8 cellular contexts compared by ENCODE assay signal in genomic region chr7:104983620-104984539, GRCh38. TPM values are rescaled to one million over a fixed set of nuclear protein-coding genes. Genes with fewer than 3 reads are reported as not detected.
A peak's percentile ranks its signal among the peaks of the same experiment; 100 is the strongest.
DNase-seq lines count a peak whose midpoint lies in the region; FAIRE-seq and TF ChIP-seq lines count a peak whose summit lies in the region.

No MANE protein-coding gene starts in this region.

- H3K27me3 Mint-ChIP-seq in activated naive CD4-positive, alpha-beta T cell treated with anti-CD3 and anti-CD28 coated beads, Interleukin-2, amount 10 ng/mL, durations not matched to agents 7 days and 5 days: no peaks in the 10 kb centered on the region
- no peaks in the 10 kb centered on the region for H3K27me3 Mint-ChIP-seq in osteocyte (ENCODE audit: unreplicated experiment)

- TF ChIP-seq POLR2A in H54 (IDR thresholded peaks at IDR 0.05; ENCODE audit: low read depth, low read length): peak; percentile 61

- CTCF ChIA-PET in activated naive CD4-positive, alpha-beta T cell treated with anti-CD3 and anti-CD28 coated beads, Interleukin-2, amount 10 ng/mL, durations not matched to agents 7 days and 5 days (lab: Charles Lee): interaction anchor here (0.6 to 9.6 kb wide), 13 partner anchors 18 to 351 kb away, joined by 3 to 154 read pairs (median 5); partner anchors contain the start of gene KMT2E

- H3K4me1 Mint-ChIP-seq in activated naive CD4-positive, alpha-beta T cell treated with anti-CD3 and anti-CD28 coated beads, Interleukin-2, amount 10 ng/mL, durations not matched to agents 7 days and 5 days: peaks cover 67% of the 10 kb centered on the region
- peaks cover 74% of the 10 kb centered on the region for H3K4me1 Mint-ChIP-seq in osteocyte (ENCODE audit: unreplicated experiment)

- FAIRE-seq in H54 (lab: Jason Lieb, UNC): no peak

- H3K4me3 ChIP-seq in SJSA1 (peak overlapping the region; percentile 42), thymus (ENCODE audit: low read length) (peak overlapping the region; percentile 72)

- DNase-seq in GF-D8 (lab: John Stamatoyannopoulos, UW) (peak; percentile 72), H54 (ENCODE audit: insufficient read length, low spot score) (peak; percentile 69), LoVo (ENCODE audit: low spot score) (peak; percentile 94), SJSA1 (ENCODE audit: low read depth in 1 of 2, low spot score in 2 of 2) (peak; percentile 88 to 97), glomerular visceral epithelial cell (ENCODE audit: extremely low spot score) (peak; percentile 85), osteocyte (ENCODE audit: extremely low spot score, unreplicated experiment) (peak; percentile 91)
- peak; percentile 92 for DNase-seq in activated naive CD4-positive, alpha-beta T cell treated with anti-CD3 and anti-CD28 coated beads, Interleukin-2, amount 10 ng/mL, durations not matched to agents 7 days and 5 days

- H3K4me3 Mint-ChIP-seq in activated naive CD4-positive, alpha-beta T cell treated with anti-CD3 and anti-CD28 coated beads, Interleukin-2, amount 10 ng/mL, durations not matched to agents 7 days and 5 days: peak overlapping the region; percentile 97
- peak overlapping the region; percentile 99 for H3K4me3 Mint-ChIP-seq in osteocyte (ENCODE audit: unreplicated experiment)

- WGBS in thymus: 1% methylated on average over 62 of the region's 62 CpGs

- no peaks in the 10 kb centered on the region for H3K9me3 Mint-ChIP-seq in activated naive CD4-positive, alpha-beta T cell treated with anti-CD3 and anti-CD28 coated beads, Interleukin-2, amount 10 ng/mL, durations not matched to agents 7 days and 5 days
- H3K9me3 Mint-ChIP-seq in osteocyte (ENCODE audit: unreplicated experiment): no peaks in the 10 kb centered on the region

- no peaks in the 10 kb centered on the region for H3K27me3 ChIP-seq in SJSA1 (replicated peaks)
- H3K27me3 ChIP-seq in thymus (ENCODE audit: control insufficient read depth, insufficient read depth): no peaks in the 10 kb centered on the region

- H3K4me1 ChIP-seq in SJSA1 (replicated peaks): peaks cover 67% of the 10 kb centered on the region
- H3K4me1 ChIP-seq in thymus (ENCODE audit: control insufficient read depth, insufficient read depth, low read length): peaks cover 5% of the 10 kb centered on the region

- H3K36me3 Mint-ChIP-seq in activated naive CD4-positive, alpha-beta T cell treated with anti-CD3 and anti-CD28 coated beads, Interleukin-2, amount 10 ng/mL, durations not matched to agents 7 days and 5 days: peaks cover 18% of the 10 kb centered on the region
- H3K36me3 Mint-ChIP-seq in osteocyte (ENCODE audit: unreplicated experiment): peaks cover 9% of the 10 kb centered on the region

- TF ChIP-seq CTCF in osteocyte (IDR thresholded peaks at IDR 0.05): peak; percentile 62

- H3K27ac Mint-ChIP-seq in activated naive CD4-positive, alpha-beta T cell treated with anti-CD3 and anti-CD28 coated beads, Interleukin-2, amount 10 ng/mL, durations not matched to agents 7 days and 5 days: peak overlapping the region; percentile 99
- H3K27ac Mint-ChIP-seq in osteocyte (ENCODE audit: unreplicated experiment): peak overlapping the region; percentile 100

- peak overlapping the region; percentile 97 for H3K27ac ChIP-seq in SJSA1
- peak overlapping the region; percentile 98 for H3K27ac ChIP-seq in thymus (ENCODE audit: low read depth)

- H3K36me3 ChIP-seq in SJSA1 (peaks cover 29% of the 10 kb centered on the region), thymus (ENCODE audit: control insufficient read depth, insufficient read depth) (peaks cover 4% of the 10 kb centered on the region)

- H3K9me3 ChIP-seq in SJSA1 (replicated peaks) (no peaks in the 10 kb centered on the region), thymus (ENCODE audit: control insufficient read depth) (no peaks in the 10 kb centered on the region)

RNA-seq across cellular contexts. Expression of gene KMT2E, which starts 30.1 kb away (rescaled TPM):
- total RNA-seq in SJSA1 (2014; rRNA removed; shearing (Covaris generic)): 21.8 and 32.2 TPM in 2 replicates
- total RNA-seq in osteocyte: 72.9 and 75.6 TPM in 2 replicates
- polyA plus RNA-seq in thymus: 26.5 TPM

Comparison
In these comparisons a context has a peak if more than half of its experiments do, and no peak if none do; other contexts are left out.
1. Peak in every context shown above with its lines: DNase-seq, H3K4me3 ChIP-seq and H3K27ac ChIP-seq.